ENCODE assay signal across 36 cellular contexts in genomic region chr1:237832803-237833202, GRCh38. TPM values are rescaled to one million over a fixed set of nuclear protein-coding genes. Genes with fewer than 3 reads are reported as not detected.
"Had no signal": no experiment of that assay in that cellular context is flagged by ENCODE, and none has a peak within 500 bp of the region (broad histone marks: within the 10 kb centered on the region; RNA-seq: fewer than 3 reads in every experiment).

No MANE protein-coding gene starts in this region.

- H3K4me3 ChIP-seq: coronary artery, esophagus squamous epithelium, heart right ventricle, lung, mucosa of descending colon, prostate gland, right atrium auricular region, smooth muscle cell, stomach, thyroid gland, vagina had no signal

- DNase-seq: dermis blood vessel endothelial cell; effector memory CD4-positive, alpha-beta T cell; erythroblast; esophagus squamous epithelium; foreskin melanocyte; glutamatergic neuron; heart right ventricle; hippocampal formation; kidney; mucosa of descending colon; naive B cell; nucleus accumbens; stimulated activated CD4-positive, alpha-beta T cell treated with anti-CD3 and anti-CD28 coated beads, Interleukin-12 subunit alpha, Interleukin-12 subunit beta, amount 100 ng/mL, for 4 hours; stimulated activated CD4-positive, alpha-beta T cell treated with anti-CD3 and anti-CD28 coated beads, Interleukin-1b, Interleukin-23, amount 100 ng/mL, for 48 hours; stimulated activated CD4-positive, alpha-beta T cell treated with anti-CD3 and anti-CD28 coated beads, Interleukin-4, amount 100 ng/mL, for 1 hour; stimulated activated CD8-positive, alpha-beta memory T cell treated with anti-CD3 and anti-CD28 coated beads, Interleukin-4, amount 100 ng/mL, for 48 hours; stimulated activated naive CD4-positive, alpha-beta T cell; stomach; thyroid gland; trophoblast cell had no signal

- H3K27ac ChIP-seq: coronary artery, esophagus squamous epithelium, heart right ventricle, prostate gland, right atrium auricular region, stomach, thyroid gland, vagina had no signal

- FAIRE-seq: endometrium, kidney had no signal

- H3K9me3 ChIP-seq: esophagus squamous epithelium, heart right ventricle, mucosa of descending colon, prostate gland, right atrium auricular region, stomach, thyroid gland, vagina had no signal

- H3K36me3 ChIP-seq: esophagus squamous epithelium, prostate gland, thyroid gland, vagina had no signal

- H3K27me3 ChIP-seq: esophagus squamous epithelium, heart right ventricle, right atrium auricular region, stomach, thyroid gland, vagina had no signal

- H3K4me1 ChIP-seq: esophagus squamous epithelium, prostate gland, right atrium auricular region, stomach, thyroid gland, vagina had no signal

- H3K4me2 ChIP-seq: smooth muscle cell had no signal

RNA-seq across cellular contexts. Expression of gene ZP4, which starts 57.9 kb away (rescaled TPM):
- total RNA-seq: dermis blood vessel endothelial cell; esophagus squamous epithelium; heart right ventricle; kidney; left lobe of liver; liver; lung; mesothelial cell of epicardium; mucosa of descending colon; natural killer cell treated with Interleukin-12 subunit alpha and Interleukin-12 subunit beta and Interleukin-15 and Interleukin-18, amount 100 ng/mL, for 72 hours; osteocyte; prostate gland; right atrium auricular region; sciatic nerve; smooth muscle cell; stomach; subcutaneous adipose tissue; temporal lobe; thyroid gland; ureter; vagina had no signal
- polyA plus RNA-seq: heart right ventricle, liver, lung, stomach had no signal
